In genomic region chr1:214677945-214678344, GRCh38 we compare ENCODE assay signal across 19 cellular contexts.
"Had no signal": no experiment of that assay in that cellular context is flagged by ENCODE, and none has a peak within 500 bp of the region (broad histone marks: within the 10 kb centered on the region; RNA-seq: fewer than 3 reads in every experiment).

No MANE protein-coding gene starts in this region.

- H3K27ac Mint-ChIP-seq: dendritic cell treated with granulocyte-macrophage colony-stimulating factor and Interleukin-4, amounts not matched to agents 40 ng/mL and 50 ng/mL, for 4 days; effector memory CD8-positive, alpha-beta T cell; endodermal cell; mesothelial cell of epicardium had no signal

- DNase-seq: cortex of kidney; effector CD8-positive, alpha-beta T cell; effector memory CD8-positive, alpha-beta T cell; endodermal cell; foreskin keratinocyte; heart left ventricle; hippocampal formation; left cardiac atrium; left lung; left ventricle myocardium superior; lower lobe of right lung; mesenchymal stem cell had no signal

- H3K27ac ChIP-seq: colonic mucosa, epithelial cell of prostate, foreskin keratinocyte, gastroesophageal sphincter, heart left ventricle, left lung, lower lobe of right lung had no signal

- H3K4me3 Mint-ChIP-seq: dendritic cell treated with granulocyte-macrophage colony-stimulating factor and Interleukin-4, amounts not matched to agents 40 ng/mL and 50 ng/mL, for 4 days; effector memory CD8-positive, alpha-beta T cell; endodermal cell; mesothelial cell of epicardium had no signal

- ATAC-seq: effector memory CD8-positive, alpha-beta T cell; esophagus mucosa; gastroesophageal sphincter; heart left ventricle; left cardiac atrium; left lung; left ventricle myocardium superior; lower lobe of right lung had no signal

- H3K4me1 ChIP-seq: colonic mucosa, foreskin keratinocyte, gastroesophageal sphincter, heart left ventricle, left lung, lower lobe of right lung had no signal

- H3K36me3 Mint-ChIP-seq: mesothelial cell of epicardium had no signal

- H3K27me3 ChIP-seq: colonic mucosa, foreskin keratinocyte, gastroesophageal sphincter, left lung had no signal

- H3K9me3 ChIP-seq: colonic mucosa, gastroesophageal sphincter, heart left ventricle, left lung, lower lobe of right lung, mucosa of descending colon had no signal

- H3K9me3 Mint-ChIP-seq: effector memory CD8-positive, alpha-beta T cell had no signal

- H3K4me1 Mint-ChIP-seq: mesothelial cell of epicardium had no signal

- H3K36me3 ChIP-seq: colonic mucosa, gastroesophageal sphincter, heart left ventricle, left lung, lower lobe of right lung had no signal

- H3K4me3 ChIP-seq: colonic mucosa, gastroesophageal sphincter, heart left ventricle, left lung, lower lobe of right lung, mucosa of descending colon had no signal
